Comparison of ENCODE assay signal across 26 cellular contexts in the genomic region with DNA sequence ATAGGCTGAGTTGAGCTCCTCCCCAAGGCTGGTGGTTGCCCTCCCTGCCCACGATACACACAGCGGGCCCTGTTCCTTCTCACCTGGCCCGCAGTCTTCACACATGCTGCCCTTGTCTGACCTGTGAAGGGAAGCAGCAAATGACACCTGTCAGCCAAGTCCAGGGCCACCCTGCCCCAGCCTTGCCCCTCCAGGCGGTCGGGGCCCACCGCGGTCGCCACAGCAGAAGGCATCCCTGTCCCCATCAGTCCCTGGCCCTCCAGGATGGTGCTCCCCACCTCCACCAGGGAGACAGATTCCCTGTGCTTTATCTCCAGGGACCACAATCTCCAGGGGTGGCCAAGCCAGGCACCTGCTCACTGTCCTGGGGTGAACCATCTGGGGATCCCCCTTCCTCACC.
"Had no signal": no experiment of that assay in that cellular context is flagged by ENCODE, and none has a peak within 500 bp of the region (broad histone marks: within the 10 kb centered on the region; RNA-seq: fewer than 3 reads in every experiment).

No MANE protein-coding gene starts in this region.

- DNase-seq: heart left ventricle; hypothalamus; islet precursor cell; left ventricle myocardium inferior; midbrain; mucosa of descending colon; naive thymus-derived CD4-positive, alpha-beta T cell; nephron progenitor cell; occipital lobe; small intestine; stimulated activated CD4-positive, alpha-beta T cell treated with anti-CD3 and anti-CD28 coated beads, Interleukin-1b, Interleukin-23, amount 100 ng/mL, for 48 hours; stimulated activated CD4-positive, alpha-beta T cell treated with anti-CD3 and anti-CD28 coated beads, Interleukin-4, amount 100 ng/mL, for 24 hours; stimulated activated naive CD4-positive, alpha-beta T cell treated with Interleukin-2 at 50 U/mL for 16 hours; stimulated activated naive CD8-positive, alpha-beta T cell treated with anti-CD3 and anti-CD28 coated beads, Interleukin-15, amount 100 ng/mL, for 72 hours; substantia nigra had no signal

- H3K36me3 ChIP-seq: heart left ventricle, left ventricle myocardium inferior, neural progenitor cell, neutrophil, right atrium auricular region, tibial nerve, vagina had no signal

- ATAC-seq: heart left ventricle; mucosa of descending colon; naive thymus-derived CD4-positive, alpha-beta T cell; sciatic nerve; stimulated activated memory B cell treated with anti-CD40 and anti-IgM and Interleukin-4, amounts not matched to agents 10 μg/mL and 1 μg/mL and 100 μg/mL, for 72 hours; stimulated activated naive CD8-positive, alpha-beta T cell treated with anti-CD3 and anti-CD28 coated beads, Interleukin-15, amount 100 ng/mL, for 72 hours had no signal

- FAIRE-seq: small intestine had no signal

- H3K4me3 Mint-ChIP-seq: memory B cell; naive thymus-derived CD4-positive, alpha-beta T cell; nephron progenitor cell; neural progenitor cell; stimulated activated memory B cell treated with anti-CD40 and anti-IgM and Interleukin-4, amounts not matched to agents 10 μg/mL and 1 μg/mL and 100 μg/mL, for 72 hours; stimulated activated naive CD8-positive, alpha-beta T cell treated with anti-CD3 and anti-CD28 coated beads, Interleukin-15, amount 100 ng/mL, for 72 hours; type B pancreatic cell had no signal

- H3K9ac ChIP-seq: neural progenitor cell, parathyroid adenoma had no signal

- H3K27me3 ChIP-seq: heart left ventricle, neural progenitor cell, neutrophil, right atrium auricular region, tibial nerve, vagina had no signal

- H3K4me2 ChIP-seq: neural progenitor cell had no signal

- H3K4me3 ChIP-seq: heart left ventricle, left ventricle myocardium inferior, mucosa of descending colon, neural progenitor cell, right atrium auricular region, tibial nerve, vagina had no signal

- H3K27me3 Mint-ChIP-seq: memory B cell; progenitor cell of endocrine pancreas; stimulated activated memory B cell treated with anti-CD40 and anti-IgM and Interleukin-4, amounts not matched to agents 10 μg/mL and 1 μg/mL and 100 μg/mL, for 72 hours; stimulated activated naive CD8-positive, alpha-beta T cell treated with anti-CD3 and anti-CD28 coated beads, Interleukin-15, amount 100 ng/mL, for 72 hours had no signal

- H3K27ac Mint-ChIP-seq: memory B cell; nephron progenitor cell; progenitor cell of endocrine pancreas; stimulated activated memory B cell treated with anti-CD40 and anti-IgM and Interleukin-4, amounts not matched to agents 10 μg/mL and 1 μg/mL and 100 μg/mL, for 72 hours; type B pancreatic cell had no signal

- H3K79me2 ChIP-seq: parathyroid adenoma had no signal

- H3K27ac ChIP-seq: heart left ventricle, left ventricle myocardium inferior, neural progenitor cell, neutrophil, parathyroid adenoma, right atrium auricular region, tibial nerve, vagina had no signal

- H3K4me1 ChIP-seq: vagina had no signal

- H3K9me3 Mint-ChIP-seq: memory B cell; stimulated activated memory B cell treated with anti-CD40 and anti-IgM and Interleukin-4, amounts not matched to agents 10 μg/mL and 1 μg/mL and 100 μg/mL, for 72 hours; stimulated activated naive CD8-positive, alpha-beta T cell treated with anti-CD3 and anti-CD28 coated beads, Interleukin-15, amount 100 ng/mL, for 72 hours; type B pancreatic cell had no signal

- H3K36me3 Mint-ChIP-seq: memory B cell; neural progenitor cell; stimulated activated memory B cell treated with anti-CD40 and anti-IgM and Interleukin-4, amounts not matched to agents 10 μg/mL and 1 μg/mL and 100 μg/mL, for 72 hours; type B pancreatic cell had no signal

- H2AFZ ChIP-seq: neural progenitor cell, parathyroid adenoma had no signal

- H3K9me3 ChIP-seq: mucosa of descending colon, right atrium auricular region, tibial nerve, vagina had no signal
